12 cellular contexts compared by ENCODE assay signal in the genomic region with DNA sequence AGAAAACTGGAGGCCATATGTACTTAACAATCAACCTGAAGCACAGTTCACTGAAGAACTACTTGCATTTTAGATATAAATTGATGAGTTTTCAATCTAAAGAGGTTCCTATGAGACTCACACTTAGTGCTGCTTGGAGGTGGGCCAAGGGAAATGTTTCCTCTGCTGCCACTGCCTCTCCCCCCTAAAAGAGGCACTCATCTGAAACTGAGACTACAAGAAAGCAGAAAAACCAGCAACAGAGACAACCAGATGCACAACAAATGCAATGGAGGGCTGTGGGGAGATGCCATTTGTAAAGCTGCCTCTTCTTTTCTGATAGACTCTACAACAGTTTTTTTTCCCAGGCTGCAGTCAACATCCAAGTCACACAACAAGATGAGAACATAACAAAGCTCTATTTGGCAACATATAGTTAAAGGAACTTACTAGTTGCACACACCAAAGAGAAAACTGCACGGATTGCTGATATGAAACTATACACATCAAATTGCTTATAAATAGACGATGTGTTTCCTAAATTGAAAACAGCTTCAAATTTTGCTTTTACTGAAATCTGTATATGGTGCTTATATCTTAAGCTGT. TPM values are rescaled to one million over a fixed set of nuclear protein-coding genes. Genes with fewer than 3 reads are reported as not detected.
DNase-seq lines count a peak whose midpoint lies in the region; ATAC-seq and TF ChIP-seq lines count a peak whose summit lies in the region.
"Had no signal": no experiment of that assay in that cellular context is flagged by ENCODE, and none has a peak within 500 bp of the region (broad histone marks: within the 10 kb centered on the region; RNA-seq: fewer than 3 reads in every experiment).

No MANE protein-coding gene starts in this region.

- H3K4me3 ChIP-seq in Caco-2 (ENCODE audit: low read depth, low read length) = no peak overlapping the region
- H3K4me3 ChIP-seq: lung had no signal

- ATAC-seq in activated CD8-positive, alpha-beta memory T cell treated with anti-CD3 and anti-CD28 coated beads, Interleukin-2, amount 10 ng/mL, durations not matched to agents 7 days and 5 days = no peak
- peak; percentile 50 for ATAC-seq in HG02885 (IDR thresholded peaks at IDR 0.05; ENCODE audit: poor library complexity, unreplicated experiment)
- ATAC-seq in stimulated activated memory B cell treated with anti-CD40 and anti-IgM and Interleukin-4, amounts not matched to agents 10 μg/mL and 1 μg/mL and 100 μg/mL, for 72 hours = no peak
- ATAC-seq in GM18520 (IDR thresholded peaks at IDR 0.05; ENCODE audit: unreplicated experiment) = no peak

- DNase-seq in activated CD8-positive, alpha-beta memory T cell treated with anti-CD3 and anti-CD28 coated beads, Interleukin-2, amount 10 ng/mL, durations not matched to agents 7 days and 5 days = no peak
- DNase-seq in activated CD8-positive, alpha-beta memory T cell treated with anti-CD3 and anti-CD28 coated beads for 24 hours = no peak
- peak; percentile 33 for DNase-seq in astrocyte of the hippocampus (ENCODE audit: low read depth, low spot score)
- no peak for DNase-seq in Caco-2
- no peak for DNase-seq in erythroblast (lab: John Stamatoyannopoulos, UW)
- DNase-seq: activated effector memory CD4-positive, alpha-beta T cell treated with Interleukin-2 at 50 U/mL for 16 hours; NCI-H2081; trophoblast cell had no signal

- no peaks in the 10 kb centered on the region; the same call in 1 of the 2 replicates for H3K36me3 ChIP-seq in Caco-2 (ENCODE audit: control insufficient read depth, insufficient read depth, low read length)

- H3K4me1 ChIP-seq in Caco-2 = peaks cover 52% of the 10 kb centered on the region

- TF ChIP-seq CTCF in Caco-2 (IDR thresholded peaks at IDR 0.05; ENCODE audit: insufficient read depth in 1 of 2, low read depth in 1 of 2, low read length in 1 of 2, severe bottlenecking in 1 of 2, unreplicated experiment in 1 of 2) = no peak

- no TSS peak for BruUV-seq in Caco-2 (replicated peaks; lab: Mats Ljungman, UMichigan)

- POLR2A ChIA-PET in Caco-2 (lab: Charles Lee) = no interaction called here

- H3K27me3 Mint-ChIP-seq in activated CD8-positive, alpha-beta memory T cell treated with anti-CD3 and anti-CD28 coated beads, Interleukin-2, amount 10 ng/mL, durations not matched to agents 7 days and 5 days = no peaks in the 10 kb centered on the region
- H3K27me3 Mint-ChIP-seq in stimulated activated memory B cell treated with anti-CD40 and anti-IgM and Interleukin-4, amounts not matched to agents 10 μg/mL and 1 μg/mL and 100 μg/mL, for 72 hours = no peaks in the 10 kb centered on the region
- no peaks in the 10 kb centered on the region for H3K27me3 Mint-ChIP-seq in Caco-2 (ENCODE audit: insufficient read depth, unreplicated experiment)

- H3K4me3 Mint-ChIP-seq in activated CD8-positive, alpha-beta memory T cell treated with anti-CD3 and anti-CD28 coated beads, Interleukin-2, amount 10 ng/mL, durations not matched to agents 7 days and 5 days = no peak overlapping the region
- no peak overlapping the region for H3K4me3 Mint-ChIP-seq in stimulated activated memory B cell treated with anti-CD40 and anti-IgM and Interleukin-4, amounts not matched to agents 10 μg/mL and 1 μg/mL and 100 μg/mL, for 72 hours
- H3K4me3 Mint-ChIP-seq in Caco-2 (ENCODE audit: unreplicated experiment) = no peak overlapping the region

- H3K27me3 ChIP-seq in Caco-2 (replicated peaks; ENCODE audit: control insufficient read depth, insufficient read depth, low read length) = no peaks in the 10 kb centered on the region

- no peaks in the 10 kb centered on the region for H3K9me3 ChIP-seq in Caco-2

- peak overlapping the region; percentile 29 for H3K27ac Mint-ChIP-seq in activated CD8-positive, alpha-beta memory T cell treated with anti-CD3 and anti-CD28 coated beads, Interleukin-2, amount 10 ng/mL, durations not matched to agents 7 days and 5 days
- H3K27ac Mint-ChIP-seq in stimulated activated memory B cell treated with anti-CD40 and anti-IgM and Interleukin-4, amounts not matched to agents 10 μg/mL and 1 μg/mL and 100 μg/mL, for 72 hours = peak overlapping the region; percentile 51
- H3K27ac Mint-ChIP-seq in Caco-2 (ENCODE audit: unreplicated experiment) = no peak overlapping the region

- H3K36me3 Mint-ChIP-seq in activated CD8-positive, alpha-beta memory T cell treated with anti-CD3 and anti-CD28 coated beads, Interleukin-2, amount 10 ng/mL, durations not matched to agents 7 days and 5 days = peaks cover 1% of the 10 kb centered on the region
- H3K36me3 Mint-ChIP-seq in stimulated activated memory B cell treated with anti-CD40 and anti-IgM and Interleukin-4, amounts not matched to agents 10 μg/mL and 1 μg/mL and 100 μg/mL, for 72 hours = peaks cover 14% of the 10 kb centered on the region
- peaks cover 5% of the 10 kb centered on the region for H3K36me3 Mint-ChIP-seq in Caco-2 (ENCODE audit: insufficient read depth, unreplicated experiment)

- no peak for TF ChIP-seq POLR2A in erythroblast (IDR thresholded peaks at IDR 0.05; ENCODE audit: low read length)

- CTCF ChIA-PET in activated CD8-positive, alpha-beta memory T cell treated with anti-CD3 and anti-CD28 coated beads, Interleukin-2, amount 10 ng/mL, durations not matched to agents 7 days and 5 days (lab: Charles Lee) = interaction anchor here (0.7 to 2.3 kb wide), 4 partner anchors 25 to 472 kb away, joined by 3 to 7 read pairs (median 4); no protein-coding TSS in a partner anchor
- CTCF ChIA-PET in Caco-2 (lab: Charles Lee) = no interaction called here

- H3K9me3 Mint-ChIP-seq in activated CD8-positive, alpha-beta memory T cell treated with anti-CD3 and anti-CD28 coated beads, Interleukin-2, amount 10 ng/mL, durations not matched to agents 7 days and 5 days (ENCODE audit: low read depth) = no peaks in the 10 kb centered on the region
- no peaks in the 10 kb centered on the region for H3K9me3 Mint-ChIP-seq in stimulated activated memory B cell treated with anti-CD40 and anti-IgM and Interleukin-4, amounts not matched to agents 10 μg/mL and 1 μg/mL and 100 μg/mL, for 72 hours
- no peaks in the 10 kb centered on the region for H3K9me3 Mint-ChIP-seq in Caco-2 (ENCODE audit: unreplicated experiment)

- intact Hi-C loops in Caco-2 (cut with micrococcal nuclease; ENCODE audit: unreplicated experiment) = no loop called here

- peaks cover 33% of the 10 kb centered on the region for H3K4me1 Mint-ChIP-seq in activated CD8-positive, alpha-beta memory T cell treated with anti-CD3 and anti-CD28 coated beads, Interleukin-2, amount 10 ng/mL, durations not matched to agents 7 days and 5 days
- peaks cover 77% of the 10 kb centered on the region for H3K4me1 Mint-ChIP-seq in stimulated activated memory B cell treated with anti-CD40 and anti-IgM and Interleukin-4, amounts not matched to agents 10 μg/mL and 1 μg/mL and 100 μg/mL, for 72 hours
- peaks cover 32% of the 10 kb centered on the region for H3K4me1 Mint-ChIP-seq in Caco-2 (ENCODE audit: low read depth, unreplicated experiment)

RNA-seq across cellular contexts. Expression of a gene that starts 11.1 kb away (rescaled TPM):
- total RNA-seq in activated CD8-positive, alpha-beta memory T cell treated with anti-CD3 and anti-CD28 coated beads, Interleukin-2, amount 10 ng/mL, durations not matched to agents 7 days and 5 days = 10 to 100 TPM; 20.9 to 29.4 TPM
- total RNA-seq in Caco-2 (2022) = 224 and 237 TPM in 2 replicates
